ENCODE assay signal across 12 cellular contexts in the genomic region with DNA sequence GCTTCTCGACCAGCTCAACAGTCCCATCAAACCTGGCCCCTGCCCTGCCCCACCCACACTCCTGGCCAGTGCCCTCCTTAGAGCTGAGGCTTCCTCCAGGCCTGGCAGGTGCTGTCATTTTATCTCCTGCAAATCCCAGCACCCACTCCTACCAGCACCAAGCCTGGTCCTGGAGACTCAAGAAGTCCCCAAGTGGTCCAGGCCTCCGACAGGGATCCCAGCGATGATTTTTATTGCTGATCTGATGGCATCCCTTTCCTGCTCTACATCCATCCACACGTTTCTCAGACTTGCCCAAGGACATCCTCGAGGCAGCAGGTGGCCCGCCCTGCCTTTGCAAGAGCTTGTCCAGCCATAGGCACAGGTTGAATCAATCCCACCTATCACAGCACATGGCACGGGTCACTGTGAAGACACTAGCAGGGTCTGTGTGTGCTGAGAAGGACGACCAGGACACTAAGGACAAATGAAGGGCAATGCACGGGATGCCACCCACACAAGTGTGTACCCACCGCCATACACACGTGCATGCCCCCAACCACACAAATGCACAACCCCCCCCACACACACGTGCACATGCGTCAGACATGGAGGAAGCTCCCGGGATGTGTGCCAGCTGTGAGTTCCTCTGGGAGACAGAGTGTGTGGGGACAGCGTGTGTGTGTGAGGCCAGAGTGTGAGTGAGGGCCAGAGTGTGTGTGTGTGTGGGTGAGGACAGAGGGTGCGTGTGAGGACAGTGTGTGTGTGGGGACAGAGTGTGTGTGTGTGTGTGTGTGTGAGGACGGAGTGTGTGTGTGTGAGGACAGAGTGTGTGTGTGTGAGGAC.
DNase-seq lines count a peak whose midpoint lies in the region; ATAC-seq and TF ChIP-seq lines count a peak whose summit lies in the region.
"Had no signal": no experiment of that assay in that cellular context is flagged by ENCODE, and none has a peak within 500 bp of the region (broad histone marks: within the 10 kb centered on the region; RNA-seq: fewer than 3 reads in every experiment).

No MANE protein-coding gene starts in this region.

- H3K4me1 ChIP-seq in BLaER1 (peaks cover 22% of the 10 kb centered on the region), psoas muscle (peaks cover 40% of the 10 kb centered on the region)

- CTCF ChIA-PET in WTC11 (lab: Charles Lee): interaction anchor here (0.6 kb wide), 1 partner anchor 408 kb away, joined by 5 read pairs; no protein-coding TSS in a partner anchor

- no peak for ATAC-seq in WTC11
- ATAC-seq in psoas muscle: peak; percentile 18 to 61 (median 48)
- ATAC-seq in GM21529 (IDR thresholded peaks at IDR 0.05; ENCODE audit: unreplicated experiment): no peak

- H3K27me3 Mint-ChIP-seq in WTC11 (ENCODE audit: low read depth): no peaks in the 10 kb centered on the region

- H3K4me3 Mint-ChIP-seq in WTC11: no peak overlapping the region

- H3K4me2 ChIP-seq in BLaER1: peak overlapping the region; percentile 67

- H4K20me1 ChIP-seq in BLaER1: no peaks in the 10 kb centered on the region

- peak overlapping the region; percentile 92; the same call in 1 of the 2 replicates for H3K27ac Mint-ChIP-seq in WTC11

- H3K27me3 ChIP-seq in BLaER1: no peaks in the 10 kb centered on the region
- no peaks in the 10 kb centered on the region for H3K27me3 ChIP-seq in psoas muscle (ENCODE audit: insufficient read depth in 3 of 3, low read length in 2 of 3)
- H3K27me3 ChIP-seq: thyroid gland had no signal

- WGBS in psoas muscle, 3 donors: 42 to 48% (median 43%) methylated on average over 17 of the region's 17 CpGs

- peaks cover 24% of the 10 kb centered on the region for H3K4me1 Mint-ChIP-seq in WTC11

- no peaks in the 10 kb centered on the region for H3K9me3 Mint-ChIP-seq in WTC11

- intact Hi-C loops in cardiac septum (cut with DNase I) (no loop called here), psoas muscle (cut with DNase I) (no loop called here)

- H3K9me3 ChIP-seq in BLaER1 (peaks cover 12% of the 10 kb centered on the region), psoas muscle (no peaks in the 10 kb centered on the region)
- H3K9me3 ChIP-seq: thyroid gland had no signal

- TF ChIP-seq CTCF in WTC11 (IDR thresholded peaks at IDR 0.05): no peak
- no peak for TF ChIP-seq CTCF in psoas muscle (IDR thresholded peaks at IDR 0.05)

- peak overlapping the region; percentile 56; the same call in 1 of the 2 replicates for H3K27ac ChIP-seq in BLaER1
- H3K27ac ChIP-seq in psoas muscle: peak overlapping the region; percentile 4

- H3K4me3 ChIP-seq in BLaER1: no peak overlapping the region
- H3K4me3 ChIP-seq in psoas muscle: no peak overlapping the region
- H3K4me3 ChIP-seq: thyroid gland had no signal

- H3K36me3 Mint-ChIP-seq in WTC11: no peaks in the 10 kb centered on the region

- POLR2A ChIA-PET in WTC11 (lab: Charles Lee): interaction anchor here (0.6 kb wide), 1 partner anchor 25 kb away, joined by 3 read pairs; no protein-coding TSS in a partner anchor

- peak; percentile 10 for DNase-seq in WTC11 (ENCODE audit: low spot score)
- peak; percentile 77 for DNase-seq in cardiac septum (ENCODE audit: low spot score)
- peak; percentile 72 to 86 for DNase-seq in psoas muscle
- DNase-seq in AML-193 (lab: John Stamatoyannopoulos, UW): no peak
- DNase-seq in pons (ENCODE audit: low spot score): no peak
- DNase-seq in NCI-H446 (lab: John Stamatoyannopoulos, UW): no peak
- DNase-seq: activated T-cell treated with anti-CD3 and anti-CD28 coated beads, Interleukin-2, amount 50 U/mL, for 48 hours; DND-41; kidney glomerular epithelial cell had no signal

- no peak overlapping the region for H3K9ac ChIP-seq in BLaER1

- H3K36me3 ChIP-seq in BLaER1 (peaks cover 3% of the 10 kb centered on the region; the same call in 1 of the 2 replicates), psoas muscle (ENCODE audit: insufficient read depth in 1 of 2, low read depth in 1 of 2) (no peaks in the 10 kb centered on the region)
- H3K36me3 ChIP-seq: thyroid gland had no signal

TF ChIP-seq in WTC11, 78 proteins besides CTCF, POLR2A, EP300 and RAD21:
- TF ChIP-seq, protein P1, sequence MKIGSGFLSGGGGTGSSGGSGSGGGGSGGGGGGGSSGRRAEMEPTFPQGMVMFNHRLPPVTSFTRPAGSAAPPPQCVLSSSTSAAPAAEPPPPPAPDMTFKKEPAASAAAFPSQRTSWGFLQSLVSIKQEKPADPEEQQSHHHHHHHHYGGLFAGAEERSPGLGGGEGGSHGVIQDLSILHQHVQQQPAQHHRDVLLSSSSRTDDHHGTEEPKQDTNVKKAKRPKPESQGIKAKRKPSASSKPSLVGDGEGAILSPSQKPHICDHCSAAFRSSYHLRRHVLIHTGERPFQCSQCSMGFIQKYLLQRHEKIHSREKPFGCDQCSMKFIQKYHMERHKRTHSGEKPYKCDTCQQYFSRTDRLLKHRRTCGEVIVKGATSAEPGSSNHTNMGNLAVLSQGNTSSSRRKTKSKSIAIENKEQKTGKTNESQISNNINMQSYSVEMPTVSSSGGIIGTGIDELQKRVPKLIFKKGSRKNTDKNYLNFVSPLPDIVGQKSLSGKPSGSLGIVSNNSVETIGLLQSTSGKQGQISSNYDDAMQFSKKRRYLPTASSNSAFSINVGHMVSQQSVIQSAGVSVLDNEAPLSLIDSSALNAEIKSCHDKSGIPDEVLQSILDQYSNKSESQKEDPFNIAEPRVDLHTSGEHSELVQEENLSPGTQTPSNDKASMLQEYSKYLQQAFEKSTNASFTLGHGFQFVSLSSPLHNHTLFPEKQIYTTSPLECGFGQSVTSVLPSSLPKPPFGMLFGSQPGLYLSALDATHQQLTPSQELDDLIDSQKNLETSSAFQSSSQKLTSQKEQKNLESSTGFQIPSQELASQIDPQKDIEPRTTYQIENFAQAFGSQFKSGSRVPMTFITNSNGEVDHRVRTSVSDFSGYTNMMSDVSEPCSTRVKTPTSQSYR (CRISPR knock-in tag; IDR thresholded peaks at IDR 0.05): no peak
- TF ChIP-seq, protein P2, sequence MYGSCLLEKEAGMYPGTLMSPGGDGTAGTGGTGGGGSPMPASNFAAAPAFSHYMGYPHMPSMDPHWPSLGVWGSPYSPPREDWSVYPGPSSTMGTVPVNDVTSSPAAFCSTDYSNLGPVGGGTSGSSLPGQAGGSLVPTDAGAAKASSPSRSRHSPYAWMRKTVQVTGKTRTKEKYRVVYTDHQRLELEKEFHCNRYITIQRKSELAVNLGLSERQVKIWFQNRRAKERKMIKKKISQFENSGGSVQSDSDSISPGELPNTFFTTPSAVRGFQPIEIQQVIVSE (CRISPR knock-in tag; IDR thresholded peaks at IDR 0.05; ENCODE audit: borderline replicate concordance): no peak
- TF ChIP-seq, protein P3, sequence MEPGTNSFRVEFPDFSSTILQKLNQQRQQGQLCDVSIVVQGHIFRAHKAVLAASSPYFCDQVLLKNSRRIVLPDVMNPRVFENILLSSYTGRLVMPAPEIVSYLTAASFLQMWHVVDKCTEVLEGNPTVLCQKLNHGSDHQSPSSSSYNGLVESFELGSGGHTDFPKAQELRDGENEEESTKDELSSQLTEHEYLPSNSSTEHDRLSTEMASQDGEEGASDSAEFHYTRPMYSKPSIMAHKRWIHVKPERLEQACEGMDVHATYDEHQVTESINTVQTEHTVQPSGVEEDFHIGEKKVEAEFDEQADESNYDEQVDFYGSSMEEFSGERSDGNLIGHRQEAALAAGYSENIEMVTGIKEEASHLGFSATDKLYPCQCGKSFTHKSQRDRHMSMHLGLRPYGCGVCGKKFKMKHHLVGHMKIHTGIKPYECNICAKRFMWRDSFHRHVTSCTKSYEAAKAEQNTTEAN (CRISPR knock-in tag; IDR thresholded peaks at IDR 0.05): 0 out of 2 replicates have a peak, but pooled peaks have one; percentile 37
- TF ChIP-seq TEAD1 (CRISPR knock-in tag; IDR thresholded peaks at IDR 0.05): no peak

Comparison
In these comparisons a context has a peak if more than half of its experiments do, and no peak if none do; other contexts are left out.
1. ATAC-seq: peak in psoas muscle (4 of 4); none in WTC11 (single experiment) and GM21529 (single experiment).
2. DNase-seq: peak in WTC11 (single experiment), cardiac septum (single experiment) and psoas muscle (2 of 2); none in AML-193 (0 of 2), pons (single experiment) and NCI-H446 (0 of 2).